In genomic region chr22:19693981-19694670, GRCh38 we compare ENCODE assay signal across 31 cellular contexts. TPM values are rescaled to one million over a fixed set of nuclear protein-coding genes. Genes with fewer than 3 reads are reported as not detected.
"Had no signal": no experiment of that assay in that cellular context is flagged by ENCODE, and none has a peak within 500 bp of the region (broad histone marks: within the 10 kb centered on the region; RNA-seq: fewer than 3 reads in every experiment).

No MANE protein-coding gene starts in this region.

- H3K36me3 Mint-ChIP-seq: activated CD4-positive, alpha-beta memory T cell treated with anti-CD3 and anti-CD28 coated beads for 36 hours; activated naive CD4-positive, alpha-beta T cell treated with anti-CD3 and anti-CD28 coated beads, Interleukin-2, amount 10 ng/mL, durations not matched to agents 7 days and 5 days; activated naive CD8-positive, alpha-beta T cell treated with anti-CD3 and anti-CD28 coated beads, Interleukin-2, amount 10 ng/mL, durations not matched to agents 7 days and 5 days; natural killer cell; stimulated activated memory B cell treated with anti-CD40 and anti-IgM and Interleukin-4, amounts not matched to agents 10 μg/mL and 1 μg/mL and 100 μg/mL, for 72 hours had no signal

- H3K4me1 Mint-ChIP-seq: activated CD4-positive, alpha-beta T cell treated with anti-CD3 and anti-CD28 coated beads, Interleukin-2, amount 10 ng/mL, durations not matched to agents 24 days and 14 days; activated naive CD4-positive, alpha-beta T cell treated with anti-CD3 and anti-CD28 coated beads, Interleukin-2, amount 10 ng/mL, durations not matched to agents 7 days and 5 days; activated naive CD8-positive, alpha-beta T cell treated with anti-CD3 and anti-CD28 coated beads, Interleukin-2, amount 10 ng/mL, durations not matched to agents 7 days and 5 days; natural killer cell; stimulated activated memory B cell treated with anti-CD40 and anti-IgM and Interleukin-4, amounts not matched to agents 10 μg/mL and 1 μg/mL and 100 μg/mL, for 72 hours; stimulated activated naive CD8-positive, alpha-beta T cell treated with anti-CD3 and anti-CD28 coated beads, Interleukin-15, amount 100 ng/mL, for 72 hours had no signal

- ATAC-seq: foreskin keratinocyte; heart right ventricle; left lung; lower lobe of right lung; natural killer cell; sciatic nerve; stimulated activated memory B cell treated with anti-CD40 and anti-IgM and Interleukin-4, amounts not matched to agents 10 μg/mL and 1 μg/mL and 100 μg/mL, for 72 hours; stimulated activated naive CD8-positive, alpha-beta T cell treated with anti-CD3 and anti-CD28 coated beads, Interleukin-15, amount 100 ng/mL, for 72 hours had no signal

- H3K27ac ChIP-seq: ascending aorta, brain microvascular endothelial cell, esophagus muscularis mucosa, foreskin keratinocyte, heart right ventricle, left lung, lower lobe of right lung, ovary, prostate gland, skin epidermis had no signal

- DNase-seq: activated CD4-positive, alpha-beta memory T cell treated with anti-CD3 and anti-CD28 coated beads for 36 hours; activated CD4-positive, alpha-beta T cell treated with anti-CD3 and anti-CD28 coated beads, Interleukin-2, amount 10 ng/mL, durations not matched to agents 24 days and 14 days; activated CD4-positive, CD25-positive, alpha-beta regulatory T cell treated with anti-CD3 and anti-CD28 coated beads, Interleukin-2, amount 50 U/mL, for 72 hours; activated CD8-positive, alpha-beta memory T cell treated with anti-CD3 and anti-CD28 coated beads, Interleukin-2, amount 50 U/mL, for 4 hours; activated gamma-delta T cell; activated naive CD4-positive, alpha-beta T cell treated with anti-CD3 and anti-CD28 coated beads, Interleukin-2, amount 10 ng/mL, durations not matched to agents 7 days and 5 days; activated naive CD8-positive, alpha-beta T cell treated with anti-CD3 and anti-CD28 coated beads, Interleukin-2, amount 10 ng/mL, durations not matched to agents 7 days and 5 days; activated T-cell treated with anti-CD3 and anti-CD28 coated beads, Interleukin-2, amount 50 U/mL, for 1 hour; brain microvascular endothelial cell; cortex of kidney; foreskin keratinocyte; heart right ventricle; kidney glomerular epithelial cell; left lung; lower lobe of right lung; mesendoderm; natural killer cell; ovary; retina; stimulated activated CD4-positive, alpha-beta T cell treated with anti-CD3 and anti-CD28 coated beads, Interleukin-1b, Interleukin-23, amount 100 ng/mL, for 48 hours; stimulated activated CD4-positive, alpha-beta T cell treated with anti-CD3 and anti-CD28 coated beads, Interleukin-4, amount 100 ng/mL, for 4 hours; stimulated activated CD8-positive, alpha-beta memory T cell treated with anti-CD3 and anti-CD28 coated beads, Interleukin-4, amount 100 ng/mL, for 48 hours; stimulated activated naive CD8-positive, alpha-beta T cell treated with anti-CD3 and anti-CD28 coated beads, Interleukin-15, amount 100 ng/mL, for 72 hours; substantia nigra; T-helper 2 cell had no signal

- H3K36me3 ChIP-seq: ascending aorta, brain microvascular endothelial cell, esophagus muscularis mucosa, heart right ventricle, left lung, lower lobe of right lung, ovary, prostate gland had no signal

- H3K4me1 ChIP-seq: lower lobe of right lung, prostate gland had no signal

- H3K4me3 ChIP-seq: ascending aorta, esophagus muscularis mucosa, heart right ventricle, left lung, lower lobe of right lung, ovary, prostate gland, skin epidermis had no signal

- H3K9me3 Mint-ChIP-seq: activated CD4-positive, alpha-beta memory T cell treated with anti-CD3 and anti-CD28 coated beads for 36 hours; activated CD4-positive, alpha-beta T cell treated with anti-CD3 and anti-CD28 coated beads, Interleukin-2, amount 10 ng/mL, durations not matched to agents 24 days and 14 days; activated naive CD4-positive, alpha-beta T cell treated with anti-CD3 and anti-CD28 coated beads, Interleukin-2, amount 10 ng/mL, durations not matched to agents 7 days and 5 days; activated naive CD8-positive, alpha-beta T cell treated with anti-CD3 and anti-CD28 coated beads, Interleukin-2, amount 10 ng/mL, durations not matched to agents 7 days and 5 days; natural killer cell; stimulated activated memory B cell treated with anti-CD40 and anti-IgM and Interleukin-4, amounts not matched to agents 10 μg/mL and 1 μg/mL and 100 μg/mL, for 72 hours; stimulated activated naive CD8-positive, alpha-beta T cell treated with anti-CD3 and anti-CD28 coated beads, Interleukin-15, amount 100 ng/mL, for 72 hours had no signal

- H3K27ac Mint-ChIP-seq: activated CD4-positive, alpha-beta memory T cell treated with anti-CD3 and anti-CD28 coated beads for 36 hours; activated CD4-positive, alpha-beta T cell treated with anti-CD3 and anti-CD28 coated beads, Interleukin-2, amount 10 ng/mL, durations not matched to agents 24 days and 14 days; activated naive CD4-positive, alpha-beta T cell treated with anti-CD3 and anti-CD28 coated beads, Interleukin-2, amount 10 ng/mL, durations not matched to agents 7 days and 5 days; activated naive CD8-positive, alpha-beta T cell treated with anti-CD3 and anti-CD28 coated beads, Interleukin-2, amount 10 ng/mL, durations not matched to agents 7 days and 5 days; natural killer cell; stimulated activated memory B cell treated with anti-CD40 and anti-IgM and Interleukin-4, amounts not matched to agents 10 μg/mL and 1 μg/mL and 100 μg/mL, for 72 hours had no signal

- H3K27me3 ChIP-seq: ascending aorta, brain microvascular endothelial cell, ovary had no signal

- H3K9me3 ChIP-seq: ascending aorta, esophagus muscularis mucosa, heart right ventricle, left lung, lower lobe of right lung, ovary, prostate gland had no signal

- H3K4me3 Mint-ChIP-seq: activated CD4-positive, alpha-beta memory T cell treated with anti-CD3 and anti-CD28 coated beads for 36 hours; activated CD4-positive, alpha-beta T cell treated with anti-CD3 and anti-CD28 coated beads, Interleukin-2, amount 10 ng/mL, durations not matched to agents 24 days and 14 days; activated naive CD4-positive, alpha-beta T cell treated with anti-CD3 and anti-CD28 coated beads, Interleukin-2, amount 10 ng/mL, durations not matched to agents 7 days and 5 days; activated naive CD8-positive, alpha-beta T cell treated with anti-CD3 and anti-CD28 coated beads, Interleukin-2, amount 10 ng/mL, durations not matched to agents 7 days and 5 days; natural killer cell; stimulated activated memory B cell treated with anti-CD40 and anti-IgM and Interleukin-4, amounts not matched to agents 10 μg/mL and 1 μg/mL and 100 μg/mL, for 72 hours; stimulated activated naive CD8-positive, alpha-beta T cell treated with anti-CD3 and anti-CD28 coated beads, Interleukin-15, amount 100 ng/mL, for 72 hours had no signal

RNA-seq across cellular contexts. Expression of gene SEPTIN5, which starts 20.2 kb away (rescaled TPM):
- total RNA-seq: activated naive CD8-positive, alpha-beta T cell treated with anti-CD3 and anti-CD28 coated beads, Interleukin-2, amount 10 ng/mL, durations not matched to agents 7 days and 5 days had no signal

RNA-seq across cellular contexts. Expression of gene GP1BB, which starts 29.2 kb away (rescaled TPM):
- total RNA-seq: activated CD4-positive, alpha-beta memory T cell treated with anti-CD3 and anti-CD28 coated beads for 36 hours; activated CD4-positive, alpha-beta T cell treated with anti-CD3 and anti-CD28 coated beads, Interleukin-2, amount 10 ng/mL, durations not matched to agents 24 days and 14 days; activated naive CD8-positive, alpha-beta T cell treated with anti-CD3 and anti-CD28 coated beads, Interleukin-2, amount 10 ng/mL, durations not matched to agents 7 days and 5 days had no signal
